ENCODE assay signal across 10 cellular contexts in genomic region chr3:30609930-30610701, GRCh38. TPM values are rescaled to one million over a fixed set of nuclear protein-coding genes. Genes with fewer than 3 reads are reported as not detected.
DNase-seq lines count a peak whose midpoint lies in the region; ATAC-seq and TF ChIP-seq lines count a peak whose summit lies in the region.
"Had no signal": no experiment of that assay in that cellular context is flagged by ENCODE, and none has a peak within 500 bp of the region (broad histone marks: within the 10 kb centered on the region; RNA-seq: fewer than 3 reads in every experiment).

No MANE protein-coding gene starts in this region.

- H3K27me3 ChIP-seq in heart right ventricle (no peaks in the 10 kb centered on the region), mammary epithelial cell (ENCODE audit: insufficient read depth, low read length) (no peaks in the 10 kb centered on the region), muscle layer of duodenum (ENCODE audit: low read depth, low read length) (no peaks in the 10 kb centered on the region), upper lobe of left lung (no peaks in the 10 kb centered on the region)
- H3K27me3 ChIP-seq: BE2C had no signal

- BruUV-seq in mammary epithelial cell (replicated peaks; lab: Mats Ljungman, UMichigan): no TSS peak

- no peak for TF ChIP-seq EP300 in upper lobe of left lung (IDR thresholded peaks at IDR 0.05)

- dilution Hi-C loops in mammary epithelial cell (cut with HindIII; ENCODE audit: low sequenced_read_pairs): no loop called here

- H3K9me3 ChIP-seq in heart right ventricle (no peaks in the 10 kb centered on the region), mammary epithelial cell (replicated peaks; ENCODE audit: insufficient read depth, low read length) (no peaks in the 10 kb centered on the region), muscle layer of duodenum (ENCODE audit: control insufficient read depth in 1 of 2, low read length in 2 of 2) (no peaks in the 10 kb centered on the region), upper lobe of left lung (no peaks in the 10 kb centered on the region)
- H3K9me3 ChIP-seq: BE2C had no signal

- H2AFZ ChIP-seq in mammary epithelial cell (ENCODE audit: low read depth, low read length): no peak overlapping the region

- in situ Hi-C loops in mammary epithelial cell (cut with MboI; ENCODE audit: low sequenced_read_pairs in 2 of 2): loop anchor here (5.0 to 25.0 kb wide), 3 partner anchors 95 to 273 kb away; no protein-coding TSS in a partner anchor

- 74 to 78% methylated on average over 4 of the region's 4 CpGs for WGBS in heart right ventricle, 2 donors
- 100% methylated on average over 3 of the region's 4 CpGs for WGBS in mammary epithelial cell (ENCODE audit: low coverage, missing lambda C conversion rate)
- WGBS in upper lobe of left lung, 2 donors: 45 to 61% methylated on average over 4 of the region's 4 CpGs

- H3K79me2 ChIP-seq in mammary epithelial cell (ENCODE audit: insufficient read depth, low read length): peaks cover 86% of the 10 kb centered on the region

- TF ChIP-seq CTCF in heart right ventricle (IDR thresholded peaks at IDR 0.05) (no peak), mammary epithelial cell (conservative IDR thresholded peaks at IDR 0.05 in 1 of 2, IDR thresholded peaks at IDR 0.05 in 1 of 2; ENCODE audit: extremely low read depth in 1 of 2, insufficient read depth in 1 of 2, low read depth in 1 of 2, low read length in 2 of 2) (no peak), upper lobe of left lung (IDR thresholded peaks at IDR 0.05) (no peak)

- CTCF ChIA-PET in mammary epithelial cell (lab: Charles Lee; ENCODE audit: low non-redundant PET): no interaction called here

- intact Hi-C loops in heart right ventricle (cut with DNase I) (loop anchor here in 8 of 10 donors (2.0 to 10.0 kb wide), 15 partner anchors 13 to 378 kb away; no protein-coding TSS in a partner anchor), Right ventricle myocardium superior (cut with DNase I) (loop anchor here (5.0 to 10.0 kb wide), 4 partner anchors 75 to 255 kb away; no protein-coding TSS in a partner anchor), mammary epithelial cell (cut with micrococcal nuclease) (loop anchor here (5.0 to 10.0 kb wide), 3 partner anchors 82 to 325 kb away; no protein-coding TSS in a partner anchor)

- TF ChIP-seq POLR2A in upper lobe of left lung (IDR thresholded peaks at IDR 0.05): no peak

- H3K4me1 ChIP-seq in heart right ventricle (peaks cover 7 to 83% (median 78%) of the 10 kb centered on the region in 9 donors), mammary epithelial cell (ENCODE audit: insufficient read depth, low read length) (peaks cover 63% of the 10 kb centered on the region), muscle layer of duodenum (ENCODE audit: control insufficient read depth in 1 of 2, insufficient read depth in 2 of 2, low read length in 2 of 2) (peaks cover 22 to 42% of the 10 kb centered on the region in 2 donors), upper lobe of left lung (peaks cover 58 to 75% (median 61%) of the 10 kb centered on the region in 4 donors)
- H3K4me1 ChIP-seq: BE2C had no signal

- peak overlapping the region; percentile 72 for H3K9ac ChIP-seq in mammary epithelial cell (ENCODE audit: insufficient read depth, low read length)

- DNase-seq in heart right ventricle: no peak
- DNase-seq in Right ventricle myocardium superior: no peak
- no peak for DNase-seq in mammary epithelial cell
- DNase-seq in upper lobe of left lung: no peak
- DNase-seq in globus pallidus (ENCODE audit: low spot score): no peak
- DNase-seq in OCI-M2 (lab: John Stamatoyannopoulos, UW; ENCODE audit: unreplicated experiment): no peak
- no peak for DNase-seq in NCI-H524 treated with DMSO at 0.1 percent for 48 hours (lab: John Stamatoyannopoulos, UW)
- DNase-seq: BE2C, T1000 had no signal

- peak overlapping the region in 8 of 10 donors; percentile 19 to 100 (median 98) for H3K27ac ChIP-seq in heart right ventricle
- peak overlapping the region; percentile 99 for H3K27ac ChIP-seq in mammary epithelial cell (ENCODE audit: insufficient read depth, low read depth, low read length)
- H3K27ac ChIP-seq in muscle layer of duodenum (ENCODE audit: low read length): peak overlapping the region; percentile 76
- H3K27ac ChIP-seq in upper lobe of left lung: peak overlapping the region; percentile 99 to 100 (median 99)

- no peak for ATAC-seq in heart right ventricle
- ATAC-seq in Right ventricle myocardium superior (ENCODE audit: poor library complexity): no peak
- ATAC-seq in upper lobe of left lung (ENCODE audit: low FRiP score in 2 of 2): no peak

- peak overlapping the region in 6 of 10 donors; percentile 6 to 96 (median 90) for H3K4me3 ChIP-seq in heart right ventricle
- peak overlapping the region; percentile 20 to 97 (median 97) for H3K4me3 ChIP-seq in mammary epithelial cell (replicated peaks in 1 of 3; ENCODE audit: insufficient read depth in 1 of 3, low read depth in 2 of 3, low read length in 3 of 3)
- peak overlapping the region; percentile 47 to 87 for H3K4me3 ChIP-seq in muscle layer of duodenum (ENCODE audit: low read depth in 1 of 2, low read length in 2 of 2)
- H3K4me3 ChIP-seq in upper lobe of left lung: peak overlapping the region in 3 of 4 donors; percentile 78 to 93 (median 92)

- H3K36me3 ChIP-seq in heart right ventricle (no peaks in the 10 kb centered on the region), mammary epithelial cell (ENCODE audit: insufficient read depth, low read length) (no peaks in the 10 kb centered on the region), muscle layer of duodenum (ENCODE audit: control insufficient read depth in 1 of 2, insufficient read depth in 2 of 2, low read length in 2 of 2) (no peaks in the 10 kb centered on the region), upper lobe of left lung (no peaks in the 10 kb centered on the region)
- H3K36me3 ChIP-seq: BE2C had no signal

- H4K20me1 ChIP-seq in mammary epithelial cell (ENCODE audit: insufficient read depth, low read length): peaks cover 8% of the 10 kb centered on the region

- H3K4me2 ChIP-seq in mammary epithelial cell (ENCODE audit: insufficient read depth, low read depth, low read length): peak overlapping the region; percentile 92

RNA-seq across cellular contexts. Expression of gene TGFBR2, which starts 3.7 kb away (rescaled TPM):
- 100 to 1,000 TPM in 5 of 10 donors, 10 to 100 TPM in 5; 71.1 to 197 (median 92.1) TPM for total RNA-seq in heart right ventricle
- polyA plus RNA-seq in heart right ventricle: 10 to 100 TPM; 14.6 to 81.4 TPM
- total RNA-seq in Right ventricle myocardium superior: 168 TPM
- 100 to 1,000 TPM; 149 to 179 TPM for total RNA-seq in mammary epithelial cell
- 289 TPM for polyA plus RNA-seq in mammary epithelial cell
- 320 TPM for polyA minus RNA-seq in mammary epithelial cell
- 100 to 1,000 TPM in 5 of 6 donors, 10 to 100 TPM in 1; 82.8 to 385 (median 285) TPM for total RNA-seq in upper lobe of left lung
